12 cellular contexts compared by ENCODE assay signal in the genomic region with DNA sequence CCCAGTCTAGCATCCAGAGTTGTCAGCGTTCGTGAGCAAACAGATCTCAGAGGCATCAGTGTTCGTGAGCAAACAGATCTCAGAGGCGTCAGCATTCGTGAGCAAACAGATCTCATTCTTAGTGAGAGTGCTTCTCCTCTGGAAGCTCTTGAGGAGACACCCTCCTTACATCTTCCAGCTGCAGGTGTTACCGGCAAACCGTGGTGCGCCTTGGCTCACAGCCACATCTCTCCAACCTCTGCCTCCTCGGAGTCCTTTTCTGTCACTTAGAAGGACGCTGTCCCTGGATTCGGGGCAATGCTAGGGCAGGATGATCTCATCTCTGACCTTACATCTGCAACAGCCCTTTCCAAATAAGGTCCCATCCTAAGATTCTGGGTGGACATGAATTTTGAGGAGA. TPM values are rescaled to one million over a fixed set of nuclear protein-coding genes. Genes with fewer than 3 reads are reported as not detected.
DNase-seq lines count a peak whose midpoint lies in the region; ATAC-seq and TF ChIP-seq lines count a peak whose summit lies in the region.
"Had no signal": no experiment of that assay in that cellular context is flagged by ENCODE, and none has a peak within 500 bp of the region (broad histone marks: within the 10 kb centered on the region; RNA-seq: fewer than 3 reads in every experiment).

No MANE protein-coding gene starts in this region.

- no peaks in the 10 kb centered on the region for H3K4me1 Mint-ChIP-seq in MCF 10A (ENCODE audit: insufficient read depth, unreplicated experiment)

- H3K4me1 ChIP-seq in breast epithelium (peaks cover 0 to 5% of the 10 kb centered on the region in 2 donors), PC-3 (ENCODE audit: insufficient read depth, low read length) (peaks cover 24% of the 10 kb centered on the region), vagina (peaks cover 14% of the 10 kb centered on the region)

- ATAC-seq in PC-3: peak; percentile 53
- ATAC-seq in left colon: peak; percentile 52
- ATAC-seq in GM19351 (IDR thresholded peaks at IDR 0.05; ENCODE audit: unreplicated experiment): no peak
- ATAC-seq in HG02759 (IDR thresholded peaks at IDR 0.05; ENCODE audit: unreplicated experiment): no peak
- ATAC-seq: activated CD4-positive, alpha-beta T cell treated with anti-CD3 and anti-CD28 coated beads for 36 hours; natural killer cell treated with Interleukin-12 subunit alpha and Interleukin-12 subunit beta and Interleukin-15 and Interleukin-18, amount 100 ng/mL, for 72 hours had no signal

- H3K27me3 ChIP-seq in breast epithelium (no peaks in the 10 kb centered on the region), PC-3 (ENCODE audit: low read length) (no peaks in the 10 kb centered on the region), vagina (no peaks in the 10 kb centered on the region)

- H3K27me3 Mint-ChIP-seq in MCF 10A (ENCODE audit: insufficient read depth, unreplicated experiment): peaks cover 58% of the 10 kb centered on the region
- H3K27me3 Mint-ChIP-seq: activated CD4-positive, alpha-beta T cell treated with anti-CD3 and anti-CD28 coated beads for 36 hours had no signal

- H3K9me3 ChIP-seq in breast epithelium (no peaks in the 10 kb centered on the region), PC-3 (ENCODE audit: low read length) (no peaks in the 10 kb centered on the region), vagina (no peaks in the 10 kb centered on the region)

- H3K36me3 Mint-ChIP-seq in MCF 10A (ENCODE audit: insufficient read depth, unreplicated experiment): no peaks in the 10 kb centered on the region
- H3K36me3 Mint-ChIP-seq: natural killer cell treated with Interleukin-12 subunit alpha and Interleukin-12 subunit beta and Interleukin-15 and Interleukin-18, amount 100 ng/mL, for 72 hours had no signal

- POLR2A ChIA-PET in MCF 10A (lab: Yijun Ruan, JAX): no interaction called here
- POLR2A ChIA-PET in PC-3 (lab: Charles Lee; ENCODE audit: unreplicated experiment): interaction anchor here (0.6 kb wide), 1 partner anchor 942 kb away, joined by 3 read pairs; no protein-coding TSS in a partner anchor

- H3K9ac ChIP-seq in PC-3 (ENCODE audit: low read length): peak overlapping the region; percentile 45

- peak overlapping the region in 1 of 3 donors; percentile 22 for H3K4me3 ChIP-seq in breast epithelium
- peak overlapping the region; percentile 50 for H3K4me3 ChIP-seq in PC-3 (ENCODE audit: low read length)
- no peak overlapping the region for H3K4me3 ChIP-seq in vagina

- TF ChIP-seq CTCF in breast epithelium (IDR thresholded peaks at IDR 0.05) (no peak), MCF 10A (IDR thresholded peaks at IDR 0.05; ENCODE audit: unreplicated experiment) (no peak), PC-3 (conservative IDR thresholded peaks at IDR 0.05; ENCODE audit: low read depth, low read length) (no peak), vagina (IDR thresholded peaks at IDR 0.05) (no peak)

- H4K20me1 ChIP-seq in PC-3 (ENCODE audit: low read length): no peaks in the 10 kb centered on the region

- BruUV-seq in MCF 10A (replicated peaks; lab: Mats Ljungman, UMichigan) (no TSS peak), PC-3 (replicated peaks; lab: Mats Ljungman, UMichigan) (TSS peak; percentile 76)

- H3F3A ChIP-seq in PC-3 (ENCODE audit: low read length, unreplicated experiment): peaks cover 5% of the 10 kb centered on the region

- H3K27ac ChIP-seq in breast epithelium (peak overlapping the region; percentile 61 to 78), PC-3 (ENCODE audit: low read length) (peak overlapping the region; percentile 86), vagina (peak overlapping the region; percentile 32)

- H2AFZ ChIP-seq in PC-3 (ENCODE audit: low read length): peak overlapping the region; percentile 15

- TF ChIP-seq POLR2A in breast epithelium (IDR thresholded peaks at IDR 0.05) (no peak), vagina (IDR thresholded peaks at IDR 0.05) (no peak)

- CTCF ChIA-PET in MCF 10A (lab: Yijun Ruan, JAX): no interaction called here
- CTCF ChIA-PET in PC-3 (lab: Charles Lee): no interaction called here

- H3K9me2 ChIP-seq in PC-3 (replicated peaks; ENCODE audit: low read length): no peaks in the 10 kb centered on the region

- H3K9me3 Mint-ChIP-seq in MCF 10A (ENCODE audit: unreplicated experiment): no peaks in the 10 kb centered on the region
- H3K9me3 Mint-ChIP-seq: natural killer cell treated with Interleukin-12 subunit alpha and Interleukin-12 subunit beta and Interleukin-15 and Interleukin-18, amount 100 ng/mL, for 72 hours had no signal

- no peaks in the 10 kb centered on the region for H3K79me2 ChIP-seq in PC-3 (ENCODE audit: low read length)

- H3K27ac Mint-ChIP-seq in MCF 10A (ENCODE audit: low read depth, unreplicated experiment): no peak overlapping the region
- H3K27ac Mint-ChIP-seq: activated CD4-positive, alpha-beta T cell treated with anti-CD3 and anti-CD28 coated beads for 36 hours; natural killer cell treated with Interleukin-12 subunit alpha and Interleukin-12 subunit beta and Interleukin-15 and Interleukin-18, amount 100 ng/mL, for 72 hours had no signal

- DNase-seq in breast epithelium (ENCODE audit: low spot score in 2 of 2) (no peak), MCF 10A (ENCODE audit: unreplicated experiment) (no peak), PC-3 (peak; percentile 58), left colon (peak; percentile 69 to 70), vagina (ENCODE audit: extremely low spot score in 2 of 2) (no peak), activated gamma-delta T cell (lab: John Stamatoyannopoulos, UW) (no peak)
- DNase-seq: activated CD4-positive, alpha-beta T cell treated with anti-CD3 and anti-CD28 coated beads for 36 hours; NCI-H1930 had no signal

- H3K4me2 ChIP-seq in PC-3 (ENCODE audit: low read length): peak overlapping the region; percentile 75

- intact Hi-C loops in breast epithelium (cut with DNase I; ENCODE audit: low total_unique reads): no loop called here
- intact Hi-C loops in MCF 10A (cut with micrococcal nuclease): no loop called here
- intact Hi-C loops in PC-3 (cut with micrococcal nuclease): loop anchor here (2.0 kb wide), 3 partner anchors 38 to 124 kb away; a partner anchor contains a TSS
- intact Hi-C loops in left colon (cut with DNase I, micrococcal nuclease): no loop called here
- intact Hi-C loops in vagina (cut with DNase I): no loop called here

- H3K36me3 ChIP-seq in breast epithelium: no peaks in the 10 kb centered on the region
- H3K36me3 ChIP-seq in PC-3 (ENCODE audit: low read depth, low read length): no peaks in the 10 kb centered on the region
- no peaks in the 10 kb centered on the region for H3K36me3 ChIP-seq in vagina

- H3K4me3 Mint-ChIP-seq in MCF 10A (ENCODE audit: unreplicated experiment): no peak overlapping the region
- H3K4me3 Mint-ChIP-seq: activated CD4-positive, alpha-beta T cell treated with anti-CD3 and anti-CD28 coated beads for 36 hours; natural killer cell treated with Interleukin-12 subunit alpha and Interleukin-12 subunit beta and Interleukin-15 and Interleukin-18, amount 100 ng/mL, for 72 hours had no signal

RNA-seq across cellular contexts. Expression of a gene that starts 14.6 kb away (rescaled TPM):
- total RNA-seq in breast epithelium (not detected), MCF 10A (2022) (not detected in 2 replicates), PC-3 (2014; rRNA removed) (0.58 TPM in 1 of 2 replicates, not detected in the other), left colon (under 1 TPM; 0.28 to 0.43 TPM), vagina (not detected)
- total RNA-seq: activated CD4-positive, alpha-beta T cell treated with anti-CD3 and anti-CD28 coated beads for 36 hours; natural killer cell treated with Interleukin-12 subunit alpha and Interleukin-12 subunit beta and Interleukin-15 and Interleukin-18, amount 100 ng/mL, for 72 hours; SK-MEL-5 had no signal

RNA-seq across cellular contexts. Expression of a gene that starts 46.3 kb away (rescaled TPM):
- total RNA-seq in breast epithelium (10 to 100 TPM; 15.2 to 18.1 (median 16.1) TPM), MCF 10A (2022) (21.5 and 27.3 TPM in 2 replicates), PC-3 (2014; rRNA removed) (8.1 and 9.2 TPM in 2 replicates), left colon (10 to 100 TPM; 15.1 to 15.2 TPM), vagina (16.7 TPM)

Comparison
In these comparisons a context has a peak if more than half of its experiments do, and no peak if none do; other contexts are left out.
1. DNase-seq: peak in PC-3 (single experiment) and left colon (2 of 2); none in breast epithelium (0 of 2), MCF 10A (single experiment), vagina (0 of 2) and activated gamma-delta T cell (single experiment).
2. H3K27ac ChIP-seq: peak in every context shown above with its lines; median percentile 86 in PC-3; 70 in breast epithelium; 32 in vagina.
3. ATAC-seq: peak in PC-3 (single experiment) and left colon (single experiment); none in GM19351 (single experiment) and HG02759 (single experiment).